In genomic region chr12:123115409-123116111, GRCh38 we compare ENCODE assay signal across 8 cellular contexts. TPM values are rescaled to one million over a fixed set of nuclear protein-coding genes. Genes with fewer than 3 reads are reported as not detected.
DNase-seq lines count a peak whose midpoint lies in the region; ATAC-seq lines count a peak whose summit lies in the region.

No MANE protein-coding gene starts in this region.

- no peak for ATAC-seq in activated CD8-positive, alpha-beta T cell treated with anti-CD3 and anti-CD28 coated beads, Interleukin-2, amount 10 ng/mL, durations not matched to agents 7 days and 5 days
- peak; percentile 88 for ATAC-seq in Right ventricle myocardium superior (ENCODE audit: poor library complexity)
- ATAC-seq in GM21786 (IDR thresholded peaks at IDR 0.05; ENCODE audit: unreplicated experiment), result no peak
- ATAC-seq in GM21381 (IDR thresholded peaks at IDR 0.05; ENCODE audit: unreplicated experiment), result no peak

- peak overlapping the region; percentile 35 for H3K27ac Mint-ChIP-seq in activated CD8-positive, alpha-beta T cell treated with anti-CD3 and anti-CD28 coated beads, Interleukin-2, amount 10 ng/mL, durations not matched to agents 7 days and 5 days

- no peaks in the 10 kb centered on the region for H3K9me3 Mint-ChIP-seq in activated CD8-positive, alpha-beta T cell treated with anti-CD3 and anti-CD28 coated beads, Interleukin-2, amount 10 ng/mL, durations not matched to agents 7 days and 5 days (ENCODE audit: insufficient read depth)

- peaks cover 4% of the 10 kb centered on the region for H3K36me3 Mint-ChIP-seq in activated CD8-positive, alpha-beta T cell treated with anti-CD3 and anti-CD28 coated beads, Interleukin-2, amount 10 ng/mL, durations not matched to agents 7 days and 5 days (ENCODE audit: low read depth)

- intact Hi-C loops in Right ventricle myocardium superior (cut with DNase I), result no loop called here

- DNase-seq in H4 (ENCODE audit: low spot score), result peak; percentile 67
- no peak for DNase-seq in activated CD8-positive, alpha-beta T cell treated with anti-CD3 and anti-CD28 coated beads, Interleukin-2, amount 10 ng/mL, durations not matched to agents 7 days and 5 days
- peak; percentile 74 for DNase-seq in Right ventricle myocardium superior
- peak; percentile 55 for DNase-seq in smooth muscle cell of the brain vasculature (ENCODE audit: low read depth, low spot score)
- no peak for DNase-seq in NCI-H345 treated with DMSO at 0.1 percent for 48 hours (lab: John Stamatoyannopoulos, UW; ENCODE audit: unreplicated experiment)
- DNase-seq in HPDE6-E6E7 (ENCODE audit: extremely low spot score), result no peak

- CTCF ChIA-PET in activated CD8-positive, alpha-beta T cell treated with anti-CD3 and anti-CD28 coated beads, Interleukin-2, amount 10 ng/mL, durations not matched to agents 7 days and 5 days (lab: Charles Lee), result interaction anchor here (2.3 to 2.4 kb wide), 2 partner anchors 40 to 118 kb away, joined by 6 read pairs; partner anchors contain the start of genes MPHOSPH9 and MTRFR

- no peaks in the 10 kb centered on the region for H3K27me3 Mint-ChIP-seq in activated CD8-positive, alpha-beta T cell treated with anti-CD3 and anti-CD28 coated beads, Interleukin-2, amount 10 ng/mL, durations not matched to agents 7 days and 5 days (ENCODE audit: low read depth)

- no peak overlapping the region for H3K4me3 Mint-ChIP-seq in activated CD8-positive, alpha-beta T cell treated with anti-CD3 and anti-CD28 coated beads, Interleukin-2, amount 10 ng/mL, durations not matched to agents 7 days and 5 days

- H3K4me1 Mint-ChIP-seq in activated CD8-positive, alpha-beta T cell treated with anti-CD3 and anti-CD28 coated beads, Interleukin-2, amount 10 ng/mL, durations not matched to agents 7 days and 5 days (ENCODE audit: low read depth), result peaks cover 51% of the 10 kb centered on the region

- POLR2A ChIA-PET in activated CD8-positive, alpha-beta T cell treated with anti-CD3 and anti-CD28 coated beads, Interleukin-2, amount 10 ng/mL, durations not matched to agents 7 days and 5 days (lab: Charles Lee), result no interaction called here

RNA-seq across cellular contexts. Expression of gene PITPNM2, which starts 35.3 kb away (rescaled TPM):
- total RNA-seq in H4 (2014; rRNA removed; shearing (Covaris generic)), result 2.0 and 3.3 TPM in 2 replicates
- total RNA-seq in activated CD8-positive, alpha-beta T cell treated with anti-CD3 and anti-CD28 coated beads, Interleukin-2, amount 10 ng/mL, durations not matched to agents 7 days and 5 days, result 10 to 100 TPM; 17.7 to 18.3 TPM
- total RNA-seq in Right ventricle myocardium superior, result 17.0 TPM

Comparison
In these comparisons a context has a peak if more than half of its experiments do, and no peak if none do; other contexts are left out.
1. DNase-seq: peak in H4 (single experiment), Right ventricle myocardium superior (single experiment) and smooth muscle cell of the brain vasculature (single experiment); none in activated CD8-positive, alpha-beta T cell treated with anti-CD3 and anti-CD28 coated beads, Interleukin-2, amount 10 ng/mL, durations not matched to agents 7 days and 5 days (single experiment), NCI-H345 treated with DMSO at 0.1 percent for 48 hours (single experiment) and HPDE6-E6E7 (single experiment).